ENCODE assay signal across 1 cellular context in the genomic region with DNA sequence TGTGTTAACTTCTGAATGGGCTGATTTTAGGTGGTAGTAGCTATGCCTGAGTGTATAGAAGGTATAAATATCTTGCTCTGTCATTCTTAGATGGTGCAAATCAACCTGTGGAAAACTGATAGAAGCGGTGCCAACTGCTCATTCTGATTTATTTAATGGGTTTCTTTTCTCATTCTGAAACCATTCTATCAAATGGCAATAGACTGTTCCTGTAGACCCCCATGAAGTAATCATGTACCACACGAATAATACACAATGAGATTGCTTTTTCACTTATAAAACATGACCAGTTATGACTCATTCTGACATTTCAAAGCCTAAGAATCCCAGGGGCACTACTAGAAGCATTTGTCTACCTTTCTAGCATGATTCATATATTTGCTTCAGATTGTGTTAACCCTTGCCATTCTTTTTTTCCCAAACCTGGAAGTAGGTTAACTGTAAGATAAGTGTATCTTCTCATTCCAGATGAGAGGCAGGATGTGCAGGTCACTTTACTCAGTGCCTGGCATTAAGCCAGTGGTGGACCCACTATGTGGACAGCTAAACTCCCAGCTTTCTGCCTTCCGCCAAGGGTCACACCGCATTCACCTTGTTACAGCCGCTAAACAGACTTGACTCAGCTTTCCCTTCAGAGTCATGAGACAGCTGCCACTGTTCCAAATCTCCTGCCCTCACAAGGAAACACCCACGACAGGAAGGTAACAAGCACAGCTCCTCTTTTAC.
TF ChIP-seq lines count a peak whose summit lies in the region.

No MANE protein-coding gene starts in this region.

TF ChIP-seq in endothelial cell of umbilical vein, 7 proteins besides CTCF, POLR2A, EP300 and RAD21:
- peak; percentile 99 for TF ChIP-seq JUN (IDR thresholded peaks at IDR 0.05; ENCODE audit: borderline replicate concordance, insufficient read depth, insufficient read length, low read depth)
- TF ChIP-seq POLR2AphosphoS5 (IDR thresholded peaks at IDR 0.05; ENCODE audit: insufficient read depth, low read depth, low read length) = peak; percentile 98
- peak; percentile 100 for TF ChIP-seq GATA2 (IDR thresholded peaks at IDR 0.05; ENCODE audit: insufficient read depth, insufficient read length, low read depth, low read length)
- TF ChIP-seq EZH2 (IDR thresholded peaks at IDR 0.05; ENCODE audit: borderline replicate concordance, low read depth, low read length, severe bottlenecking) = no peak
- TF ChIP-seq MYC (IDR thresholded peaks at IDR 0.05; ENCODE audit: low read depth, low read length) = peak; percentile 56
- TF ChIP-seq FOS (IDR thresholded peaks at IDR 0.05; ENCODE audit: borderline replicate concordance, insufficient read depth, low read length) = peak; percentile 99
- TF ChIP-seq, protein P1, sequence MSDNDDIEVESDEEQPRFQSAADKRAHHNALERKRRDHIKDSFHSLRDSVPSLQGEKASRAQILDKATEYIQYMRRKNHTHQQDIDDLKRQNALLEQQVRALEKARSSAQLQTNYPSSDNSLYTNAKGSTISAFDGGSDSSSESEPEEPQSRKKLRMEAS (IDR thresholded peaks at IDR 0.05; ENCODE audit: insufficient read depth, insufficient read length) = no peak
